Comparison of ENCODE assay signal across 23 cellular contexts in the genomic region with DNA sequence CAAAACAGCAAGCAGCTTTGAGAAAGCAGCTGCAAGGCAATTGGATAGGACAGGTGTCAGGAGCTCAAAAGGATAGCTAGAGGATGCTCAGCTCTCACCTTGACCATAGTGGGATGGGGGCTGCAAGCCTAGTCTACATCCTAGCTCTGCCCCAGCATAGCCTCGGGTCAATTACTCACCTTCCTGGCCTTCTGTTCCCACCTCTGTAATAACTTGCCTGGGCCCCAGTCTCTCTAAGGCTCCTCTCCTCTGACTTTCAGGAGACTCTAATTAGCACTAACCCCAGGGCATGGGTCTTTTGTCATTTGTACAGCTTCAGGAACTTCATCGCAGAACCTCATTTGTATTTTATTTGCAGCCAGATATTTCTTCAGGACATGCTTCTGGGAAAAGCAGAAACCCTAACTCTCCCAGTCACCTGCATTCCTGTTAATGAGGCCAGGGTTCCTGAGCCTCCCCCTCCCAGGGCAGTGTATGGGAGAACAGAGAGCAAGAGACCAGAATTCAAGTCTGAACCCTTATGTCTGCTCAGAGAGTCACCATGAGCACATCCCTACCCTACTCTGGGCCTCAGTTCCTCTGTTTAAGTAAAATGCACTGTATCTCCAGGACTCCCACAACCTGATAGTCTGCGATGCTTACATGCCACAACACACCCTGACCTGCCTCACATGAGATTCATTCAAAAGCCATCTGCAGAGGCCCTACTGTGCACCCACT.
DNase-seq lines count a peak whose midpoint lies in the region; TF ChIP-seq lines count a peak whose summit lies in the region.
"Had no signal": no experiment of that assay in that cellular context is flagged by ENCODE, and none has a peak within 500 bp of the region (broad histone marks: within the 10 kb centered on the region; RNA-seq: fewer than 3 reads in every experiment).

No MANE protein-coding gene starts in this region.

- DNase-seq in activated CD8-positive, alpha-beta memory T cell treated with anti-CD3 and anti-CD28 coated beads for 24 hours, result peak; percentile 17
- no peak for DNase-seq in activated CD8-positive, alpha-beta memory T cell treated with anti-CD3 and anti-CD28 coated beads, Interleukin-2, amount 50 U/mL, for 4 hours
- peak; percentile 19 for DNase-seq in coronary artery (ENCODE audit: low spot score)
- DNase-seq in islet precursor cell, result peak; percentile 77
- DNase-seq in vagina (ENCODE audit: extremely low spot score in 2 of 2), result peak; percentile 43 to 67
- DNase-seq in NCI-H446 (lab: John Stamatoyannopoulos, UW), result no peak
- DNase-seq in NCI-H128 (lab: John Stamatoyannopoulos, UW; ENCODE audit: unreplicated experiment), result no peak
- DNase-seq: Caco-2, DMS79, EL, GF-D8, Kasumi-1, MV-4-11, NCI-H1105, NCI-H146, NCI-H1930, NCI-H2107, NCI-H526, PC-9, RPMI8226, SHP77 treated with DMSO at 0.1 percent for 48 hours had no signal

- no peaks in the 10 kb centered on the region for H3K27me3 ChIP-seq in vagina

- TF ChIP-seq POLR2A in vagina (IDR thresholded peaks at IDR 0.05), result no peak

- H3K27ac ChIP-seq in coronary artery (no peak overlapping the region), vagina (no peak overlapping the region)
- H3K27ac ChIP-seq: 22Rv1, C4-2B, PC-9 had no signal

- intact Hi-C loops in vagina (cut with DNase I), result no loop called here

- no peaks in the 10 kb centered on the region for H3K4me1 ChIP-seq in vagina
- H3K4me1 ChIP-seq: Caco-2 had no signal

- TF ChIP-seq CTCF in coronary artery (IDR thresholded peaks at IDR 0.05) (no peak), vagina (IDR thresholded peaks at IDR 0.05) (no peak)

- H3K36me3 ChIP-seq in vagina, result no peaks in the 10 kb centered on the region

- H3K4me3 ChIP-seq in coronary artery (no peak overlapping the region), vagina (no peak overlapping the region)
- H3K4me3 ChIP-seq: PC-9 had no signal

- H3K9me3 ChIP-seq in vagina, result no peaks in the 10 kb centered on the region
- H3K9me3 ChIP-seq: Caco-2 had no signal

Comparison
In these comparisons a context has a peak if more than half of its experiments do, and no peak if none do; other contexts are left out.
1. DNase-seq: peak in activated CD8-positive, alpha-beta memory T cell treated with anti-CD3 and anti-CD28 coated beads for 24 hours (single experiment), coronary artery (single experiment), islet precursor cell (single experiment) and vagina (2 of 2); none in activated CD8-positive, alpha-beta memory T cell treated with anti-CD3 and anti-CD28 coated beads, Interleukin-2, amount 50 U/mL, for 4 hours (single experiment), NCI-H446 (0 of 2) and NCI-H128 (single experiment).